ENCODE assay signal across 9 cellular contexts in the genomic region with DNA sequence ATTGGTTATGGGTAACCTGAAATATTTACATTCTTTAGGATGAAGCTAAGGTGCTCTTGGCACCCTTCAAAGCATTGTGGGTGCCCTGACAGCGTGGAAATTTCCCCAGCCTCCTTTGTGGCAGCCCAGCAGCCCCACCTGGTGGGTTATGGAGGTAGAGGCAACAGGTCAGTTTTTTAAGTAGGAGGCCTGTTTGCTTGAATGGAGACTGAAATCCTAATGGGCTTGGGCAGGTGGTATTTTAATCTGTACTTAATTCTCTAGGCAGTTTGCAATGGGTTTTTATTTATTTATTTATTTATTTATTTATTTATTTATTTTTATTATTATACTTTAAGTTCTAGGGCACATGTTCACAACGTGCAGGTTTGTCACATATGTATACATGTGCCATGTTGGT.
A peak's percentile ranks its signal among the peaks of the same experiment; 100 is the strongest.
DNase-seq lines count a peak whose midpoint lies in the region; ATAC-seq and TF ChIP-seq lines count a peak whose summit lies in the region.
"Had no signal": no experiment of that assay in that cellular context is flagged by ENCODE, and none has a peak within 500 bp of the region (broad histone marks: within the 10 kb centered on the region; RNA-seq: fewer than 3 reads in every experiment).

No MANE protein-coding gene starts in this region.

- H3K36me3 ChIP-seq in H7 (replicated peaks; ENCODE audit: control insufficient read depth, insufficient read depth, low read length) = no peaks in the 10 kb centered on the region
- no peaks in the 10 kb centered on the region for H3K36me3 ChIP-seq in esophagus muscularis mucosa
- H3K36me3 ChIP-seq in prostate gland = no peaks in the 10 kb centered on the region

- H3K4me3 ChIP-seq in H7 (ENCODE audit: insufficient read depth, low read depth, low read length) = no peak overlapping the region
- H3K4me3 ChIP-seq in esophagus muscularis mucosa = no peak overlapping the region
- H3K4me3 ChIP-seq in prostate gland = no peak overlapping the region

- no peak for TF ChIP-seq POLR2A in esophagus muscularis mucosa (IDR thresholded peaks at IDR 0.05; ENCODE audit: low read depth)
- no peak for TF ChIP-seq POLR2A in prostate gland (IDR thresholded peaks at IDR 0.05)

- no peak overlapping the region for H3K27ac ChIP-seq in esophagus muscularis mucosa (replicated peaks in 1 of 4)
- no peak overlapping the region for H3K27ac ChIP-seq in prostate gland

- H3K9me3 ChIP-seq in esophagus muscularis mucosa (peaks cover 0 to 4% (median 0%) of the 10 kb centered on the region in 4 donors), prostate gland (no peaks in the 10 kb centered on the region)

- CTCF ChIA-PET in activated CD8-positive, alpha-beta memory T cell treated with anti-CD3 and anti-CD28 coated beads, Interleukin-2, amount 10 ng/mL, durations not matched to agents 7 days and 5 days (lab: Charles Lee) = no interaction called here

- H3K27me3 Mint-ChIP-seq in activated CD8-positive, alpha-beta memory T cell treated with anti-CD3 and anti-CD28 coated beads, Interleukin-2, amount 10 ng/mL, durations not matched to agents 7 days and 5 days = no peaks in the 10 kb centered on the region

- H3K27ac Mint-ChIP-seq in activated CD8-positive, alpha-beta memory T cell treated with anti-CD3 and anti-CD28 coated beads, Interleukin-2, amount 10 ng/mL, durations not matched to agents 7 days and 5 days = no peak overlapping the region
- H3K27ac Mint-ChIP-seq: T-helper 1 cell treated with Interleukin-12 subunit alpha and Interleukin-12 subunit beta and Interleukin-4 antibody, amounts not matched to agents 30 μg/mL and 1 μg/mL, for 36 hours had no signal

- intact Hi-C loops in esophagus muscularis mucosa (cut with DNase I) (no loop called here), prostate gland (cut with DNase I) (no loop called here)

- 48% methylated on average over 2 of the region's 2 CpGs for WGBS in esophagus muscularis mucosa
- WGBS in prostate gland = 56% methylated on average over 2 of the region's 2 CpGs

- H3K4me3 Mint-ChIP-seq in activated CD8-positive, alpha-beta memory T cell treated with anti-CD3 and anti-CD28 coated beads, Interleukin-2, amount 10 ng/mL, durations not matched to agents 7 days and 5 days = no peak overlapping the region
- H3K4me3 Mint-ChIP-seq: T-helper 1 cell treated with Interleukin-12 subunit alpha and Interleukin-12 subunit beta and Interleukin-4 antibody, amounts not matched to agents 30 μg/mL and 1 μg/mL, for 36 hours had no signal

- H3K4me1 ChIP-seq in esophagus muscularis mucosa (no peaks in the 10 kb centered on the region), prostate gland (replicated peaks) (no peaks in the 10 kb centered on the region)

- no peaks in the 10 kb centered on the region for H3K9me3 Mint-ChIP-seq in activated CD8-positive, alpha-beta memory T cell treated with anti-CD3 and anti-CD28 coated beads, Interleukin-2, amount 10 ng/mL, durations not matched to agents 7 days and 5 days (ENCODE audit: low read depth)
- H3K9me3 Mint-ChIP-seq: T-helper 1 cell treated with Interleukin-12 subunit alpha and Interleukin-12 subunit beta and Interleukin-4 antibody, amounts not matched to agents 30 μg/mL and 1 μg/mL, for 36 hours had no signal

- TF ChIP-seq CTCF in esophagus muscularis mucosa (IDR thresholded peaks at IDR 0.05) (peak; percentile 48 to 68 (median 58)), prostate gland (IDR thresholded peaks at IDR 0.05) (peak; percentile 30 to 66 (median 59))

- peak; percentile 77 for ATAC-seq in activated CD8-positive, alpha-beta memory T cell treated with anti-CD3 and anti-CD28 coated beads, Interleukin-2, amount 10 ng/mL, durations not matched to agents 7 days and 5 days
- no peak for ATAC-seq in HG02852 (IDR thresholded peaks at IDR 0.05; ENCODE audit: unreplicated experiment)

- DNase-seq in EH (ENCODE audit: low read depth) (peak; percentile 64), H7 (peak; percentile 44), NCI-H69 (lab: John Stamatoyannopoulos, UW) (peak; percentile 45), esophagus muscularis mucosa (ENCODE audit: extremely low spot score) (no peak), prostate gland (ENCODE audit: low spot score) (peak; percentile 47), epidermal melanocyte (ENCODE audit: insufficient read length, low spot score) (no peak)
- peak; percentile 69 for DNase-seq in activated CD8-positive, alpha-beta memory T cell treated with anti-CD3 and anti-CD28 coated beads, Interleukin-2, amount 10 ng/mL, durations not matched to agents 7 days and 5 days

- H3K27me3 ChIP-seq in H7 (ENCODE audit: control insufficient read depth, insufficient read depth, low read length) (no peaks in the 10 kb centered on the region), esophagus muscularis mucosa (no peaks in the 10 kb centered on the region), prostate gland (replicated peaks; ENCODE audit: insufficient read depth) (no peaks in the 10 kb centered on the region)

- no peaks in the 10 kb centered on the region for H3K4me1 Mint-ChIP-seq in activated CD8-positive, alpha-beta memory T cell treated with anti-CD3 and anti-CD28 coated beads, Interleukin-2, amount 10 ng/mL, durations not matched to agents 7 days and 5 days

- no peak for TF ChIP-seq EP300 in esophagus muscularis mucosa (IDR thresholded peaks at IDR 0.05)

- H3K36me3 Mint-ChIP-seq in activated CD8-positive, alpha-beta memory T cell treated with anti-CD3 and anti-CD28 coated beads, Interleukin-2, amount 10 ng/mL, durations not matched to agents 7 days and 5 days = peaks cover 1% of the 10 kb centered on the region

Comparison
In these comparisons a context has a peak if more than half of its experiments do, and no peak if none do; other contexts are left out.
1. DNase-seq: peak in EH (single experiment), H7 (single experiment), NCI-H69 (single experiment), activated CD8-positive, alpha-beta memory T cell treated with anti-CD3 and anti-CD28 coated beads, Interleukin-2, amount 10 ng/mL, durations not matched to agents 7 days and 5 days (single experiment) and prostate gland (single experiment); none in esophagus muscularis mucosa (single experiment) and epidermal melanocyte (single experiment).